ENCODE assay signal across 1 cellular context in genomic region chr6:137171824-137172733, GRCh38.
TF ChIP-seq lines count a peak whose summit lies in the region.

No MANE protein-coding gene starts in this region.

TF ChIP-seq in WTC11, 78 proteins besides CTCF, POLR2A, EP300 and RAD21 (continued from another document):
- TF ChIP-seq ZNF281 (CRISPR knock-in tag; IDR thresholded peaks at IDR 0.05): no peak
